In the genomic region with DNA sequence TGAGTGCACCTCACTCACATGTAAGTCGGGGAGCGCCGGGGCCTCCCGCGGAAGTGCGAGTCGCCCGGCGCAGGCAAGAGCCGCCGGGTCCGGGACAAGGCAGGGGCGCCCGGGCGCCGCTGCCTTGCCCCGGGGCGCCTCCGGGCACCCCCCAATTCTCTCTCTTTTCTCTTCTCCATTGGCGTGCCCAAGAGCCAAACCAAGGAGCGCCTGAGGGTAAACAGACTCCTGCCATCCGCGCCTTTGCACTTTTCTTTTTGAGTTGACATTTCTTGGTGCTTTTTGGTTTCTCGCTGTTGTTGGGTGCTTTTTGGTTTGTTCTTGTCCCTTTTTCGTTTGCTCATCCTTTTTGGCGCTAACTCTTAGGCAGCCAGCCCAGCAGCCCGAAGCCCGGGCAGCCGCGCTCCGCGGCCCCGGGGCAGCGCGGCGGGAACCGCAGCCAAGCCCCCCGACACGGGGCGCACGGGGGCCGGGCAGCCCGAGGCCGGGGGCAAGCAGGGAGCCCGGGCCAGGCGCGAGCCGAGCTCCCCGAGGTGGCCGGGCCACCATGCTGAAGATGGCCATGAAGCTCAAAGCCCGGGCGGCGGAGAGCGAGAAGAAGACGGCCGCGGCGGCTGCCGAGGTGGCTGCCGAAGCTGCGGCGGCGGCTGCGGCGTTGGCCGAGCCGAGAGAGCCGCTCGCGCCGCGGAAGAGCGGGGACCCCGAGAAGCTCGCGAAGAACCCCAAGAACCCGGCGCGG, we compare ENCODE assay signal across 9 cellular contexts. TPM values are rescaled to one million over a fixed set of nuclear protein-coding genes. Genes with fewer than 3 reads are reported as not detected.
DNase-seq lines count a peak whose midpoint lies in the region; ATAC-seq and TF ChIP-seq lines count a peak whose summit lies in the region.
"Had no signal": no experiment of that assay in that cellular context is flagged by ENCODE, and none has a peak within 500 bp of the region (broad histone marks: within the 10 kb centered on the region; RNA-seq: fewer than 3 reads in every experiment).

No MANE protein-coding gene starts in this region.

- peaks cover 36% of the 10 kb centered on the region for H3F3A ChIP-seq in MM.1S (ENCODE audit: insufficient read depth, low read length)

- H3K9me3 Mint-ChIP-seq in CD8-positive, alpha-beta T cell: no peaks in the 10 kb centered on the region
- no peaks in the 10 kb centered on the region for H3K9me3 Mint-ChIP-seq in central memory CD8-positive, alpha-beta T cell

- peak overlapping the region; percentile 72; the same call in 1 of the 2 replicates for H3K9ac ChIP-seq in MM.1S (ENCODE audit: low read length)
- H3K9ac ChIP-seq in muscle layer of colon (ENCODE audit: low read length): no peak overlapping the region

- H3K27me3 ChIP-seq in CD8-positive, alpha-beta T cell (ENCODE audit: insufficient read depth, low read length): no peaks in the 10 kb centered on the region
- no peaks in the 10 kb centered on the region for H3K27me3 ChIP-seq in MM.1S (replicated peaks; ENCODE audit: insufficient read depth, low read length)
- H3K27me3 ChIP-seq in muscle layer of colon (ENCODE audit: control insufficient read depth in 1 of 2, insufficient read depth in 2 of 2, low read length in 2 of 2): no peaks in the 10 kb centered on the region

- H3K27me3 Mint-ChIP-seq in CD8-positive, alpha-beta T cell (ENCODE audit: low read depth): no peaks in the 10 kb centered on the region
- no peaks in the 10 kb centered on the region for H3K27me3 Mint-ChIP-seq in central memory CD8-positive, alpha-beta T cell

- H3K4me2 ChIP-seq in MM.1S (ENCODE audit: low read depth, low read length): peak overlapping the region; percentile 41; the same call in 1 of the 2 replicates

- H4K20me1 ChIP-seq in MM.1S (ENCODE audit: insufficient read depth, low read length): peaks cover 11% of the 10 kb centered on the region; the same call in 1 of the 2 replicates

- no peaks in the 10 kb centered on the region for H3K9me2 ChIP-seq in MM.1S (replicated peaks; ENCODE audit: insufficient read depth, low read length)

- H3K36me3 Mint-ChIP-seq in CD8-positive, alpha-beta T cell: peaks cover 10% of the 10 kb centered on the region
- H3K36me3 Mint-ChIP-seq in central memory CD8-positive, alpha-beta T cell (ENCODE audit: insufficient read depth): peaks cover 28% of the 10 kb centered on the region

- no peaks in the 10 kb centered on the region for H3K36me3 ChIP-seq in CD8-positive, alpha-beta T cell (ENCODE audit: insufficient read depth, low read length)
- no peaks in the 10 kb centered on the region for H3K36me3 ChIP-seq in MM.1S (replicated peaks; ENCODE audit: insufficient read depth, low read length)
- no peaks in the 10 kb centered on the region for H3K36me3 ChIP-seq in muscle layer of colon (ENCODE audit: insufficient read depth, low read length)

- H3K27ac ChIP-seq in CD8-positive, alpha-beta T cell (ENCODE audit: low read depth, low read length): peak overlapping the region; percentile 95
- peak overlapping the region; percentile 59; the same call in 1 of the 2 replicates for H3K27ac ChIP-seq in MM.1S (ENCODE audit: low read length)
- H3K27ac ChIP-seq in muscle layer of colon (ENCODE audit: low read depth, low read length): no peak overlapping the region

- peak overlapping the region; percentile 97 for H3K4me3 Mint-ChIP-seq in CD8-positive, alpha-beta T cell
- H3K4me3 Mint-ChIP-seq in central memory CD8-positive, alpha-beta T cell: peak overlapping the region; percentile 90

- H3K4me3 ChIP-seq in CD8-positive, alpha-beta T cell (ENCODE audit: low read depth, low read length): peak overlapping the region; percentile 85
- H3K4me3 ChIP-seq in MM.1S (ENCODE audit: low read length) (peak overlapping the region; percentile 60), muscle layer of colon (ENCODE audit: low read depth in 1 of 2, low read length in 2 of 2) (peak overlapping the region; percentile 50 to 73)

- TF ChIP-seq CTCF in CD8-positive, alpha-beta T cell (IDR thresholded peaks at IDR 0.05): no peak
- no peak for TF ChIP-seq CTCF in MM.1S (IDR thresholded peaks at IDR 0.05; ENCODE audit: low read length)

- peak; percentile 0 for ATAC-seq in CD8-positive, alpha-beta T cell
- ATAC-seq in central memory CD8-positive, alpha-beta T cell (replicated peaks; ENCODE audit: extremely low read depth, poor library complexity, severe bottlenecking): peak; percentile 4
- no peak for ATAC-seq in esophagus mucosa

- H2AFZ ChIP-seq in MM.1S (ENCODE audit: low read length): no peak overlapping the region

- intact Hi-C loops in CD8-positive, alpha-beta T cell (cut with DNase I, micrococcal nuclease): loop anchor here (1.0 to 10.0 kb wide), 10 partner anchors 19 to 1497 kb away; partner anchors contain the start of genes ATP5F1E (in 1 of the 2), NELFCD (in 1 of the 2), RAB22A (in 1 of the 2) and RBM38 (in 1 of the 2)

- peak in 1 of 7 experiments; percentile 16 for DNase-seq in CD8-positive, alpha-beta T cell
- DNase-seq in MM.1S: no peak
- no peak for DNase-seq in central memory CD8-positive, alpha-beta T cell (ENCODE audit: low spot score in 2 of 2)
- DNase-seq in SIG-M5 treated with dmso at 0.1 percent for 504 hours (lab: John Stamatoyannopoulos, UW; ENCODE audit: unreplicated experiment): no peak
- DNase-seq in ecto neural progenitor cell (ENCODE audit: low spot score): no peak
- no peak for DNase-seq in AML-193 (lab: John Stamatoyannopoulos, UW)

- CTCF ChIA-PET in CD8-positive, alpha-beta T cell (lab: Charles Lee): interaction anchor here (1.2 kb wide), 1 partner anchor 142 kb away, joined by 3 read pairs; the partner anchor contains the start of gene ATP5F1E

- H3K27ac Mint-ChIP-seq in CD8-positive, alpha-beta T cell: peak overlapping the region; percentile 96
- peak overlapping the region; percentile 98 for H3K27ac Mint-ChIP-seq in central memory CD8-positive, alpha-beta T cell (ENCODE audit: low read depth)

- H3K4me1 Mint-ChIP-seq in CD8-positive, alpha-beta T cell (ENCODE audit: low read depth): peaks cover 42% of the 10 kb centered on the region
- H3K4me1 Mint-ChIP-seq in central memory CD8-positive, alpha-beta T cell: peaks cover 34% of the 10 kb centered on the region

- no peaks in the 10 kb centered on the region for H3K9me3 ChIP-seq in CD8-positive, alpha-beta T cell (ENCODE audit: low read length)
- H3K9me3 ChIP-seq in MM.1S (replicated peaks; ENCODE audit: insufficient read depth, low read length) (no peaks in the 10 kb centered on the region), muscle layer of colon (ENCODE audit: low read length) (no peaks in the 10 kb centered on the region)

- POLR2A ChIA-PET in CD8-positive, alpha-beta T cell (lab: Charles Lee): interaction anchor here (0.7 to 2.4 kb wide), 18 partner anchors 10 to 513 kb away, joined by 3 to 41 read pairs (median 4); partner anchors contain the start of genes ATP5F1E, GNAS-AS1, NELFCD and STX16

- H3K4me1 ChIP-seq in CD8-positive, alpha-beta T cell (ENCODE audit: insufficient read depth, low read length): peaks cover 22% of the 10 kb centered on the region
- H3K4me1 ChIP-seq in MM.1S (ENCODE audit: low read length): peaks cover 48% of the 10 kb centered on the region
- H3K4me1 ChIP-seq in muscle layer of colon (ENCODE audit: insufficient read depth, low read length): peaks cover 22% of the 10 kb centered on the region

- H3K79me2 ChIP-seq in MM.1S (ENCODE audit: low read length): peaks cover 46% of the 10 kb centered on the region

RNA-seq across cellular contexts. Expression of gene GNAS, which starts 37.0 kb away (rescaled TPM):
- total RNA-seq in CD8-positive, alpha-beta T cell: 1,000 to 10,000 TPM; 1,064 to 1,097 TPM
- 361 TPM for total RNA-seq in esophagus mucosa

RNA-seq across cellular contexts. Expression of gene GNAS-AS1, which starts 38.8 kb away (rescaled TPM):
- under 1 TPM in 1 of 2 experiments, not detected in 1; 0.28 TPM for total RNA-seq in CD8-positive, alpha-beta T cell
- total RNA-seq in esophagus mucosa: 0.64 TPM
- total RNA-seq: lung microvascular endothelial cell had no signal
